In genomic region chr1:211577277-211577825, GRCh38 we compare ENCODE assay signal across 1 cellular context.
A peak's percentile ranks its signal among the peaks of the same experiment; 100 is the strongest.
TF ChIP-seq lines count a peak whose summit lies in the region.

No MANE protein-coding gene starts in this region.

TF ChIP-seq in K562, 482 proteins besides CTCF, POLR2A, EP300 and RAD21 (continued from another document and continues in another):
- 0 out of 2 replicates have a peak, but pooled peaks have one; percentile 11 for TF ChIP-seq ZBTB40 (IDR thresholded peaks at IDR 0.05)
- no peak for TF ChIP-seq ZBTB40 (CRISPR knock-in tag; IDR thresholded peaks at IDR 0.05)
- TF ChIP-seq TAF15 (IDR thresholded peaks at IDR 0.05; ENCODE audit: low read depth, low read length), result no peak
- no peak for TF ChIP-seq VEZF1 (CRISPR knock-in tag; IDR thresholded peaks at IDR 0.05)
- no peak for TF ChIP-seq ZBTB43 (CRISPR knock-in tag; IDR thresholded peaks at IDR 0.05)
- no peak for TF ChIP-seq BRF2 (IDR thresholded peaks at IDR 0.05; ENCODE audit: borderline replicate concordance, insufficient read depth, insufficient read length)
- TF ChIP-seq TFE3 (CRISPR knock-in tag; IDR thresholded peaks at IDR 0.05), result no peak
- TF ChIP-seq NFE2 (IDR thresholded peaks at IDR 0.05; ENCODE audit: low read depth), result no peak
- TF ChIP-seq KDM5B (IDR thresholded peaks at IDR 0.05; ENCODE audit: insufficient replicate concordance, low read depth, low read length), result no peak
- no peak for TF ChIP-seq XRCC4 (IDR thresholded peaks at IDR 0.05; ENCODE audit: extremely low read depth, insufficient read depth, insufficient read length)
- TF ChIP-seq MCM5 (IDR thresholded peaks at IDR 0.05; ENCODE audit: low read depth), result no peak
- TF ChIP-seq SP1 (CRISPR knock-in tag; IDR thresholded peaks at IDR 0.05), result no peak
- no peak for TF ChIP-seq ZKSCAN8 (CRISPR knock-in tag; IDR thresholded peaks at IDR 0.05)
- no peak for TF ChIP-seq THRA (IDR thresholded peaks at IDR 0.05)
- TF ChIP-seq MTA3 (IDR thresholded peaks at IDR 0.05; ENCODE audit: borderline replicate concordance), result no peak
- TF ChIP-seq C11orf30 (IDR thresholded peaks at IDR 0.05; ENCODE audit: low read depth), result no peak
- no peak for TF ChIP-seq HNRNPH1 (optimal IDR thresholded peaks at IDR 0.05; ENCODE audit: low read depth, low read length)
- TF ChIP-seq ELF1 (tag; IDR thresholded peaks at IDR 0.05), result no peak
- TF ChIP-seq ZNF253 (CRISPR knock-in tag; conservative IDR thresholded peaks at IDR 0.05), result no peak
- TF ChIP-seq NKRF (IDR thresholded peaks at IDR 0.05; ENCODE audit: borderline replicate concordance), result 0 out of 2 replicates have a peak, but pooled peaks have one; percentile 13
- TF ChIP-seq HOMEZ (CRISPR knock-in tag; IDR thresholded peaks at IDR 0.05), result no peak
- no peak for TF ChIP-seq CEBPZ (IDR thresholded peaks at IDR 0.05; ENCODE audit: borderline replicate concordance, low read depth, low read length)
- TF ChIP-seq ZNF551 (CRISPR knock-in tag; IDR thresholded peaks at IDR 0.05), result no peak
- peak; percentile 40 for TF ChIP-seq SAP30 (IDR thresholded peaks at IDR 0.05; ENCODE audit: borderline replicate concordance, insufficient read depth, low read depth, low read length, poor library complexity, severe bottlenecking)
- TF ChIP-seq HDAC2 (IDR thresholded peaks at IDR 0.05), result peak; percentile 19; the same call in 1 of the 2 replicates
- TF ChIP-seq GATA2 (CRISPR knock-in tag; IDR thresholded peaks at IDR 0.05), result no peak
- no peak for TF ChIP-seq ERF (CRISPR knock-in tag; IDR thresholded peaks at IDR 0.05)
- TF ChIP-seq FOXK2 (conservative IDR thresholded peaks at IDR 0.05 in 1 of 2, IDR thresholded peaks at IDR 0.05 in 1 of 2; ENCODE audit: low read depth in 2 of 2), result no peak
- no peak for TF ChIP-seq YY1 (IDR thresholded peaks at IDR 0.05; ENCODE audit: borderline replicate concordance in 1 of 3, control insufficient read depth in 1 of 3, extremely low read depth in 1 of 3, insufficient read depth in 3 of 3, insufficient read length in 1 of 3, insufficient replicate concordance in 2 of 3, low read depth in 1 of 3, low read length in 2 of 3)
- TF ChIP-seq TFAP4 (CRISPR knock-in tag; IDR thresholded peaks at IDR 0.05; ENCODE audit: borderline replicate concordance), result no peak
